26 cellular contexts compared by ENCODE assay signal in the genomic region with DNA sequence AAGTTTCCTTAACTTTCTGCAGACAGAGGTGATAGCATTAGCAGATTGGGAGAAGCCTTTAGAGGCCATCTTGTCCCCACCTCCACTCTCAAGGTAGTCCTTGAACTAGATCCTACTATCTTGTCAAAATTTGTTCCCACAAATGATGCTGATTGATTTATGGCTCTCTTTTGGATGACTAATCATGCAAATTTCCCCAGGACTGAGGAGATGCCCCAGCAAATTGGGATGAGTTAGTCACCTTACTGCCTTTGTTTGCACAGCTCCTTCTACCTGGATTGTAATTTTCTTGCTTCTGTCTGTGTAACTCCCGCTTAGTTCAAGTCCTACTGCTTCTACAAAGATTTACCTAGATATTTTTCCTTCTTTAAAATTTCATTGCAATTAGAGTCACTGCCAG.
"Had no signal": no experiment of that assay in that cellular context is flagged by ENCODE, and none has a peak within 500 bp of the region (broad histone marks: within the 10 kb centered on the region; RNA-seq: fewer than 3 reads in every experiment).

No MANE protein-coding gene starts in this region.

- H3K27ac Mint-ChIP-seq: activated CD4-positive, alpha-beta memory T cell treated with anti-CD3 and anti-CD28 coated beads, Interleukin-2, amount 10 ng/mL, durations not matched to agents 7 days and 5 days; activated naive CD4-positive, alpha-beta T cell treated with anti-CD3 and anti-CD28 coated beads, Interleukin-2, amount 10 ng/mL, durations not matched to agents 7 days and 5 days; activated naive CD8-positive, alpha-beta T cell treated with anti-CD3 and anti-CD28 coated beads for 36 hours; activated T-cell treated with anti-CD3 and anti-CD28 coated beads, Interleukin-2, amount 50 U/mL, for 72 hours; activated T-helper 2 cell treated with anti-CD3 and anti-CD28 coated beads, Interferon-gamma antibody, Interleukin-2, Interleukin-4, amounts not matched to agents 10 μg/mL and 5 μg/mL and 100 μg/mL, durations not matched to agents 14 hours and 24 hours and 36 hours; T-helper 17 cell had no signal

- DNase-seq: activated CD4-positive, alpha-beta memory T cell treated with anti-CD3 and anti-CD28 coated beads, Interleukin-2, amount 10 ng/mL, durations not matched to agents 7 days and 5 days; activated CD4-positive, alpha-beta T cell treated with anti-CD3 and anti-CD28 coated beads, Interleukin-2, amount 50 U/mL, for 1 hour; activated CD4-positive, CD25-positive, alpha-beta regulatory T cell; activated CD8-positive, alpha-beta memory T cell treated with anti-CD3 and anti-CD28 coated beads, Interleukin-2, amount 50 U/mL, for 4 hours; activated gamma-delta T cell treated with Interleukin-2 at 50 U/mL for 16 hours; activated naive CD4-positive, alpha-beta T cell treated with anti-CD3 and anti-CD28 coated beads, Interleukin-2, amount 10 ng/mL, durations not matched to agents 7 days and 5 days; activated naive CD8-positive, alpha-beta T cell treated with anti-CD3 and anti-CD28 coated beads for 36 hours; activated T-cell treated with anti-CD3 and anti-CD28 coated beads, Interleukin-2, amount 50 U/mL, for 72 hours; brain microvascular endothelial cell; caudate nucleus; KG1; NCI-H1092 treated with DMSO at 0.1 percent for 48 hours; NCI-H1417 treated with DMSO at 0.1 percent for 48 hours; NCI-H1694; NCI-H2029; NCI-H2107; NCI-H2171 treated with DMSO at 0.1 percent for 48 hours; NCI-H226; NCI-H510A; NCI-H526 treated with DMSO at 0.1 percent for 48 hours; NK-92 treated with Interleukin-12 subunit alpha and Interleukin-12 subunit beta, amount 100 ng/mL, for 24 hours; PC-3; SHP77 treated with DMSO at 0.1 percent for 48 hours; T-helper 17 cell; T-helper 9 cell had no signal

- ATAC-seq: activated T-cell treated with anti-CD3 and anti-CD28 coated beads, Interleukin-2, amount 50 U/mL, for 72 hours; PC-3; T-helper 17 cell had no signal

- H3K4me1 Mint-ChIP-seq: activated CD4-positive, alpha-beta memory T cell treated with anti-CD3 and anti-CD28 coated beads, Interleukin-2, amount 10 ng/mL, durations not matched to agents 7 days and 5 days; activated naive CD4-positive, alpha-beta T cell treated with anti-CD3 and anti-CD28 coated beads, Interleukin-2, amount 10 ng/mL, durations not matched to agents 7 days and 5 days; activated naive CD8-positive, alpha-beta T cell treated with anti-CD3 and anti-CD28 coated beads for 36 hours; T-helper 17 cell had no signal

- H3K9me3 Mint-ChIP-seq: activated naive CD8-positive, alpha-beta T cell treated with anti-CD3 and anti-CD28 coated beads for 36 hours; activated T-helper 2 cell treated with anti-CD3 and anti-CD28 coated beads, Interferon-gamma antibody, Interleukin-2, Interleukin-4, amounts not matched to agents 10 μg/mL and 5 μg/mL and 100 μg/mL, durations not matched to agents 14 hours and 24 hours and 36 hours had no signal

- H3K27me3 ChIP-seq: brain microvascular endothelial cell had no signal

- H3K4me3 Mint-ChIP-seq: activated CD4-positive, alpha-beta memory T cell treated with anti-CD3 and anti-CD28 coated beads, Interleukin-2, amount 10 ng/mL, durations not matched to agents 7 days and 5 days; activated naive CD4-positive, alpha-beta T cell treated with anti-CD3 and anti-CD28 coated beads, Interleukin-2, amount 10 ng/mL, durations not matched to agents 7 days and 5 days; activated naive CD8-positive, alpha-beta T cell treated with anti-CD3 and anti-CD28 coated beads for 36 hours; activated T-cell treated with anti-CD3 and anti-CD28 coated beads, Interleukin-2, amount 50 U/mL, for 72 hours; T-helper 17 cell had no signal

- H3K36me3 ChIP-seq: brain microvascular endothelial cell had no signal

- H3K27ac ChIP-seq: brain microvascular endothelial cell had no signal

- H3K36me3 Mint-ChIP-seq: activated naive CD4-positive, alpha-beta T cell treated with anti-CD3 and anti-CD28 coated beads, Interleukin-2, amount 10 ng/mL, durations not matched to agents 7 days and 5 days; activated naive CD8-positive, alpha-beta T cell treated with anti-CD3 and anti-CD28 coated beads for 36 hours had no signal

- H3K27me3 Mint-ChIP-seq: activated CD4-positive, alpha-beta memory T cell treated with anti-CD3 and anti-CD28 coated beads, Interleukin-2, amount 10 ng/mL, durations not matched to agents 7 days and 5 days; activated naive CD4-positive, alpha-beta T cell treated with anti-CD3 and anti-CD28 coated beads, Interleukin-2, amount 10 ng/mL, durations not matched to agents 7 days and 5 days; activated naive CD8-positive, alpha-beta T cell treated with anti-CD3 and anti-CD28 coated beads for 36 hours; T-helper 17 cell had no signal
